ENCODE assay signal across 1 cellular context in genomic region chr2:104939570-104940235, GRCh38.
TF ChIP-seq lines count a peak whose summit lies in the region.

No MANE protein-coding gene starts in this region.

TF ChIP-seq in liver, 16 proteins besides CTCF, POLR2A, EP300 and RAD21 (continued from another document):
- TF ChIP-seq ATF3 (IDR thresholded peaks at IDR 0.05), result no peak
- TF ChIP-seq HNF4A (conservative IDR thresholded peaks at IDR 0.05), result no peak
- TF ChIP-seq JUND (IDR thresholded peaks at IDR 0.05), result no peak
- TF ChIP-seq REST (IDR thresholded peaks at IDR 0.05), result no peak
- TF ChIP-seq GABPA (IDR thresholded peaks at IDR 0.05 in 1 of 2, conservative IDR thresholded peaks at IDR 0.05 in 1 of 2), result no peak
